ENCODE assay signal across 10 cellular contexts in the genomic region with DNA sequence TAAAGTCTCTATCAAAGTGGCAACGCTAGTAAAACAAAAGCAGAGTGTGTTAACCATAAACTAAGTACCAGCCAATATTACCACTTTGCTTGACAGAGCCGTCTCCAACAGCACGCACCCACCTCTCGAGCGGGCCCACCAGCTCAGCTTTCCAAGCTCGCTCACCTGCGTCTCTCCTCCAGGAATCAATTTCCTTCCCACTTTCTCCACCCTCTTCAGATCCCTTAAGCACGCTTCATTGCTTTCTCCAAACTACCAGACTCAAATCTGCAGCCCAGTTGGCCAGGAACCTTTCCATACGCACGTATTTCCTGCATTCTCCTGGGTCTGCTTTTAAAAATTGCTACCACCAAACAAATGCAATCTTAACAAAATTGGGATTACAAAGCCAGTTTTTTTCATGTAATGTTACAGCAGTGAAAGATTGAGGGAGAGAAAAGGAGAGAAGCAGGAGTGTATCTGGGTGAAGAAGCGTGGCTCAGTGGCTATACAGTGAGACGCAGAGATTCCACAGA. TPM values are rescaled to one million over a fixed set of nuclear protein-coding genes. Genes with fewer than 3 reads are reported as not detected.
DNase-seq lines count a peak whose midpoint lies in the region; ATAC-seq and TF ChIP-seq lines count a peak whose summit lies in the region.
"Had no signal": no experiment of that assay in that cellular context is flagged by ENCODE, and none has a peak within 500 bp of the region (broad histone marks: within the 10 kb centered on the region; RNA-seq: fewer than 3 reads in every experiment).

No MANE protein-coding gene starts in this region.

- H3K4me1 ChIP-seq in skeletal muscle tissue (ENCODE audit: control insufficient read depth in 3 of 3, insufficient read depth in 3 of 3, low read length in 3 of 3): peaks cover 12 to 17% (median 13%) of the 10 kb centered on the region in 3 donors

- CTCF ChIA-PET in WTC11 (lab: Charles Lee): no interaction called here

- peaks cover 88% of the 10 kb centered on the region for H3K27me3 Mint-ChIP-seq in WTC11 (ENCODE audit: low read depth)

- H3K36me3 Mint-ChIP-seq in WTC11: no peaks in the 10 kb centered on the region

- no peaks in the 10 kb centered on the region for H3K36me3 ChIP-seq in skeletal muscle tissue (ENCODE audit: control insufficient read depth in 3 of 3, insufficient read depth in 3 of 3, low read length in 3 of 3)

- H3K9me3 ChIP-seq in skeletal muscle tissue (ENCODE audit: control insufficient read depth in 3 of 3, low read length in 3 of 3): no peaks in the 10 kb centered on the region

- peaks cover 0 to 8% (median 0%) of the 10 kb centered on the region in 3 donors for H3K27me3 ChIP-seq in skeletal muscle tissue (ENCODE audit: control insufficient read depth in 3 of 3, insufficient read depth in 3 of 3, low read length in 3 of 3)

- ATAC-seq in WTC11: no peak

- no peaks in the 10 kb centered on the region for H3K9me3 Mint-ChIP-seq in WTC11

- DNase-seq in DMS 273 (lab: John Stamatoyannopoulos, UW; ENCODE audit: unreplicated experiment) (peak; percentile 53), DMS 273 treated with DMSO at 0.1 percent for 48 hours (lab: John Stamatoyannopoulos, UW) (no peak), WTC11 (ENCODE audit: low spot score) (no peak), head of caudate nucleus (peak in 23 of 42 donors; percentile 10 to 64 (median 42)), ureter (ENCODE audit: low spot score) (no peak), epidermal melanocyte (ENCODE audit: insufficient read length, low spot score) (no peak), NK-92 (lab: John Stamatoyannopoulos, UW; ENCODE audit: unreplicated experiment) (no peak)
- DNase-seq: 8988T, SIG-M5 had no signal

- H3K4me3 ChIP-seq in skeletal muscle tissue (ENCODE audit: low read length in 3 of 3): peak overlapping the region; percentile 38 to 81 (median 80)

- peaks cover 19% of the 10 kb centered on the region for H3K4me1 Mint-ChIP-seq in WTC11

- peak overlapping the region in 1 of 3 donors; percentile 50 for H3K9ac ChIP-seq in skeletal muscle tissue (ENCODE audit: low read depth in 1 of 3, low read length in 3 of 3)

- no peak overlapping the region for H3K27ac Mint-ChIP-seq in WTC11

- peak overlapping the region; percentile 2 for H3K27ac ChIP-seq in skeletal muscle tissue (ENCODE audit: low read depth, low read length)

- intact Hi-C loops in head of caudate nucleus (cut with DNase I): loop anchor here (5.0 to 10.0 kb wide), 3 partner anchors 92 to 700 kb away; a partner anchor contains a TSS

- no peak for TF ChIP-seq CTCF in WTC11 (IDR thresholded peaks at IDR 0.05)

- POLR2A ChIA-PET in WTC11 (lab: Charles Lee): no interaction called here

- H3K4me3 Mint-ChIP-seq in WTC11: peak overlapping the region; percentile 85

TF ChIP-seq in WTC11, 78 proteins besides CTCF, POLR2A, EP300 and RAD21 (continues in another document):
- TF ChIP-seq, protein P1, sequence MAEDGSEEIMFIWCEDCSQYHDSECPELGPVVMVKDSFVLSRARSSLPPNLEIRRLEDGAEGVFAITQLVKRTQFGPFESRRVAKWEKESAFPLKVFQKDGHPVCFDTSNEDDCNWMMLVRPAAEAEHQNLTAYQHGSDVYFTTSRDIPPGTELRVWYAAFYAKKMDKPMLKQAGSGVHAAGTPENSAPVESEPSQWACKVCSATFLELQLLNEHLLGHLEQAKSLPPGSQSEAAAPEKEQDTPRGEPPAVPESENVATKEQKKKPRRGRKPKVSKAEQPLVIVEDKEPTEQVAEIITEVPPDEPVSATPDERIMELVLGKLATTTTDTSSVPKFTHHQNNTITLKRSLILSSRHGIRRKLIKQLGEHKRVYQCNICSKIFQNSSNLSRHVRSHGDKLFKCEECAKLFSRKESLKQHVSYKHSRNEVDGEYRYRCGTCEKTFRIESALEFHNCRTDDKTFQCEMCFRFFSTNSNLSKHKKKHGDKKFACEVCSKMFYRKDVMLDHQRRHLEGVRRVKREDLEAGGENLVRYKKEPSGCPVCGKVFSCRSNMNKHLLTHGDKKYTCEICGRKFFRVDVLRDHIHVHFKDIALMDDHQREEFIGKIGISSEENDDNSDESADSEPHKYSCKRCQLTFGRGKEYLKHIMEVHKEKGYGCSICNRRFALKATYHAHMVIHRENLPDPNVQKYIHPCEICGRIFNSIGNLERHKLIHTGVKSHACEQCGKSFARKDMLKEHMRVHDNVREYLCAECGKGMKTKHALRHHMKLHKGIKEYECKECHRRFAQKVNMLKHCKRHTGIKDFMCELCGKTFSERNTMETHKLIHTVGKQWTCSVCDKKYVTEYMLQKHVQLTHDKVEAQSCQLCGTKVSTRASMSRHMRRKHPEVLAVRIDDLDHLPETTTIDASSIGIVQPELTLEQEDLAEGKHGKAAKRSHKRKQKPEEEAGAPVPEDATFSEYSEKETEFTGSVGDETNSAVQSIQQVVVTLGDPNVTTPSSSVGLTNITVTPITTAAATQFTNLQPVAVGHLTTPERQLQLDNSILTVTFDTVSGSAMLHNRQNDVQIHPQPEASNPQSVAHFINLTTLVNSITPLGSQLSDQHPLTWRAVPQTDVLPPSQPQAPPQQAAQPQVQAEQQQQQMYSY (CRISPR knock-in tag; IDR thresholded peaks at IDR 0.05): no peak
- no peak for TF ChIP-seq ZNF219 (CRISPR knock-in tag; IDR thresholded peaks at IDR 0.05; ENCODE audit: borderline replicate concordance)
- TF ChIP-seq ESRRA (CRISPR knock-in tag; IDR thresholded peaks at IDR 0.05; ENCODE audit: borderline replicate concordance): no peak
- TF ChIP-seq, protein P2, sequence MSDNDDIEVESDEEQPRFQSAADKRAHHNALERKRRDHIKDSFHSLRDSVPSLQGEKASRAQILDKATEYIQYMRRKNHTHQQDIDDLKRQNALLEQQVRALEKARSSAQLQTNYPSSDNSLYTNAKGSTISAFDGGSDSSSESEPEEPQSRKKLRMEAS (CRISPR knock-in tag; IDR thresholded peaks at IDR 0.05): no peak
- TF ChIP-seq SOX15 (CRISPR knock-in tag; IDR thresholded peaks at IDR 0.05): no peak
- no peak for TF ChIP-seq ZNF416 (CRISPR knock-in tag; IDR thresholded peaks at IDR 0.05)
- TF ChIP-seq, protein P3, sequence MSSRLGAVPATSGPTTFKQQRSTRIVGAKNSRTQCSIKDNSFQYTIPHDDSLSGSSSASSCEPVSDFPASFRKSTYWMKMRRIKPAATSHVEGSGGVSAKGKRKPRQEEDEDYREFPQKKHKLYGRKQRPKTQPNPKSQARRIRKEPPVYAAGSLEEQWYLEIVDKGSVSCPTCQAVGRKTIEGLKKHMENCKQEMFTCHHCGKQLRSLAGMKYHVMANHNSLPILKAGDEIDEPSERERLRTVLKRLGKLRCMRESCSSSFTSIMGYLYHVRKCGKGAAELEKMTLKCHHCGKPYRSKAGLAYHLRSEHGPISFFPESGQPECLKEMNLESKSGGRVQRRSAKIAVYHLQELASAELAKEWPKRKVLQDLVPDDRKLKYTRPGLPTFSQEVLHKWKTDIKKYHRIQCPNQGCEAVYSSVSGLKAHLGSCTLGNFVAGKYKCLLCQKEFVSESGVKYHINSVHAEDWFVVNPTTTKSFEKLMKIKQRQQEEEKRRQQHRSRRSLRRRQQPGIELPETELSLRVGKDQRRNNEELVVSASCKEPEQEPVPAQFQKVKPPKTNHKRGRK (CRISPR knock-in tag; IDR thresholded peaks at IDR 0.05; ENCODE audit: borderline replicate concordance): no peak
- no peak for TF ChIP-seq MXD4 (CRISPR knock-in tag; IDR thresholded peaks at IDR 0.05; ENCODE audit: borderline replicate concordance)
- no peak for TF ChIP-seq CBFB (CRISPR knock-in tag; IDR thresholded peaks at IDR 0.05; ENCODE audit: low read depth)
- TF ChIP-seq, protein P4, sequence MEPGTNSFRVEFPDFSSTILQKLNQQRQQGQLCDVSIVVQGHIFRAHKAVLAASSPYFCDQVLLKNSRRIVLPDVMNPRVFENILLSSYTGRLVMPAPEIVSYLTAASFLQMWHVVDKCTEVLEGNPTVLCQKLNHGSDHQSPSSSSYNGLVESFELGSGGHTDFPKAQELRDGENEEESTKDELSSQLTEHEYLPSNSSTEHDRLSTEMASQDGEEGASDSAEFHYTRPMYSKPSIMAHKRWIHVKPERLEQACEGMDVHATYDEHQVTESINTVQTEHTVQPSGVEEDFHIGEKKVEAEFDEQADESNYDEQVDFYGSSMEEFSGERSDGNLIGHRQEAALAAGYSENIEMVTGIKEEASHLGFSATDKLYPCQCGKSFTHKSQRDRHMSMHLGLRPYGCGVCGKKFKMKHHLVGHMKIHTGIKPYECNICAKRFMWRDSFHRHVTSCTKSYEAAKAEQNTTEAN (CRISPR knock-in tag; IDR thresholded peaks at IDR 0.05): no peak
- TF ChIP-seq, protein P5, sequence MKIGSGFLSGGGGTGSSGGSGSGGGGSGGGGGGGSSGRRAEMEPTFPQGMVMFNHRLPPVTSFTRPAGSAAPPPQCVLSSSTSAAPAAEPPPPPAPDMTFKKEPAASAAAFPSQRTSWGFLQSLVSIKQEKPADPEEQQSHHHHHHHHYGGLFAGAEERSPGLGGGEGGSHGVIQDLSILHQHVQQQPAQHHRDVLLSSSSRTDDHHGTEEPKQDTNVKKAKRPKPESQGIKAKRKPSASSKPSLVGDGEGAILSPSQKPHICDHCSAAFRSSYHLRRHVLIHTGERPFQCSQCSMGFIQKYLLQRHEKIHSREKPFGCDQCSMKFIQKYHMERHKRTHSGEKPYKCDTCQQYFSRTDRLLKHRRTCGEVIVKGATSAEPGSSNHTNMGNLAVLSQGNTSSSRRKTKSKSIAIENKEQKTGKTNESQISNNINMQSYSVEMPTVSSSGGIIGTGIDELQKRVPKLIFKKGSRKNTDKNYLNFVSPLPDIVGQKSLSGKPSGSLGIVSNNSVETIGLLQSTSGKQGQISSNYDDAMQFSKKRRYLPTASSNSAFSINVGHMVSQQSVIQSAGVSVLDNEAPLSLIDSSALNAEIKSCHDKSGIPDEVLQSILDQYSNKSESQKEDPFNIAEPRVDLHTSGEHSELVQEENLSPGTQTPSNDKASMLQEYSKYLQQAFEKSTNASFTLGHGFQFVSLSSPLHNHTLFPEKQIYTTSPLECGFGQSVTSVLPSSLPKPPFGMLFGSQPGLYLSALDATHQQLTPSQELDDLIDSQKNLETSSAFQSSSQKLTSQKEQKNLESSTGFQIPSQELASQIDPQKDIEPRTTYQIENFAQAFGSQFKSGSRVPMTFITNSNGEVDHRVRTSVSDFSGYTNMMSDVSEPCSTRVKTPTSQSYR (CRISPR knock-in tag; IDR thresholded peaks at IDR 0.05): no peak
- TF ChIP-seq ZNF396 (CRISPR knock-in tag; IDR thresholded peaks at IDR 0.05; ENCODE audit: borderline replicate concordance): no peak
- TF ChIP-seq NR2C2 (CRISPR knock-in tag; IDR thresholded peaks at IDR 0.05): no peak
- no peak for TF ChIP-seq OVOL2 (CRISPR knock-in tag; IDR thresholded peaks at IDR 0.05; ENCODE audit: borderline replicate concordance)

RNA-seq across cellular contexts. Expression of a gene that starts 1.5 kb away (rescaled TPM):
- total RNA-seq in WTC11 (2021): 0.09 to 0.26 TPM (median 0.16 TPM) in 3 replicates
- total RNA-seq in skeletal muscle tissue: 11.5 TPM
- 7.1 TPM for total RNA-seq in ureter

Comparison
In these comparisons a context has a peak if more than half of its experiments do, and no peak if none do; other contexts are left out.
1. DNase-seq: peak in DMS 273 (single experiment) and head of caudate nucleus (23 of 42); none in DMS 273 treated with DMSO at 0.1 percent for 48 hours (single experiment), WTC11 (single experiment), ureter (single experiment), epidermal melanocyte (single experiment) and NK-92 (single experiment).